Comparison of ENCODE assay signal across 11 cellular contexts in genomic region chr13:61685683-61686013, GRCh38.
DNase-seq lines count a peak whose midpoint lies in the region; ATAC-seq and TF ChIP-seq lines count a peak whose summit lies in the region.
"Had no signal": no experiment of that assay in that cellular context is flagged by ENCODE, and none has a peak within 500 bp of the region (broad histone marks: within the 10 kb centered on the region; RNA-seq: fewer than 3 reads in every experiment).

No MANE protein-coding gene starts in this region.

- H3K4me2 ChIP-seq in HCT116 (ENCODE audit: low read length) = no peak overlapping the region

- H3K4me3 ChIP-seq in HCT116 (replicated peaks in 1 of 2; ENCODE audit: low read depth in 1 of 2, low read length in 2 of 2) = no peak overlapping the region
- no peak overlapping the region for H3K4me3 ChIP-seq in epithelial cell of proximal tubule (ENCODE audit: low read depth, low read length)

- no peaks in the 10 kb centered on the region for H3K79me2 ChIP-seq in HCT116 (ENCODE audit: insufficient read depth, low read length)

- H4K20me1 ChIP-seq in HCT116 (ENCODE audit: insufficient read depth) = no peaks in the 10 kb centered on the region; the same call in 1 of the 2 replicates

- TF ChIP-seq POLR2A in HCT116 (IDR thresholded peaks at IDR 0.05; ENCODE audit: borderline replicate concordance, extremely low read depth, insufficient read depth, insufficient read length) = no peak

- H3K4me1 ChIP-seq in HCT116 (ENCODE audit: control insufficient read depth in 1 of 2, insufficient read depth in 2 of 2, low read length in 2 of 2) = no peaks in the 10 kb centered on the region

- no peaks in the 10 kb centered on the region for H3K27me3 ChIP-seq in HCT116 (ENCODE audit: insufficient read depth, low read length)
- H3K27me3 ChIP-seq: neutrophil had no signal

- H3K27ac Mint-ChIP-seq in osteocyte (ENCODE audit: unreplicated experiment) = no peak overlapping the region

- H3K36me3 ChIP-seq in HCT116 (ENCODE audit: control insufficient read depth in 1 of 2, insufficient read depth in 2 of 2, low read length in 2 of 2) = no peaks in the 10 kb centered on the region
- H3K36me3 ChIP-seq: neutrophil had no signal

- no TSS peak for BruUV-seq in HCT116 (replicated peaks; lab: Mats Ljungman, UMichigan)

- peak; percentile 4 to 21 (median 6); a peak in 2 of 6 replicates for TF ChIP-seq CTCF in HCT116 (IDR thresholded peaks at IDR 0.05 in 2 of 3, conservative IDR thresholded peaks at IDR 0.05 in 1 of 3; ENCODE audit: borderline replicate concordance in 1 of 3, insufficient read depth in 1 of 3, low read depth in 2 of 3, low read length in 2 of 3)
- TF ChIP-seq CTCF in epithelial cell of proximal tubule (conservative IDR thresholded peaks at IDR 0.05; ENCODE audit: low read depth, low read length) = peak; percentile 59
- TF ChIP-seq CTCF in osteocyte (IDR thresholded peaks at IDR 0.05) = peak; percentile 21

- no peaks in the 10 kb centered on the region for H3K9me2 ChIP-seq in HCT116 (ENCODE audit: insufficient read depth)

- TF ChIP-seq RAD21 in HCT116 (IDR thresholded peaks at IDR 0.05; ENCODE audit: low read depth) = peak; percentile 44; the same call in 1 of the 2 replicates

- RAD21 ChIA-PET in HCT116 (lab: Charles Lee; ENCODE audit: low non-redundant PET in 1 of 2, low total read pairs in 2 of 2, uncharacterized antibody in 2 of 2, unreplicated experiment in 2 of 2) = no interaction called here

- intact Hi-C loops in HCT116 (cut with micrococcal nuclease) = loop anchor here (10.0 kb wide), 1 partner anchor 401 kb away; no protein-coding TSS in a partner anchor

- no peak overlapping the region for H3K9ac ChIP-seq in HCT116 (ENCODE audit: low read length)

- peak; percentile 3 for DNase-seq in HCT116 (ENCODE audit: low read depth, low spot score)
- peak; percentile 51 for DNase-seq in NCI-H748 (lab: John Stamatoyannopoulos, UW; ENCODE audit: unreplicated experiment)
- DNase-seq in epithelial cell of proximal tubule (ENCODE audit: low read depth) = peak; percentile 6
- DNase-seq in osteocyte (ENCODE audit: extremely low spot score, unreplicated experiment) = no peak
- DNase-seq in GM03348 (ENCODE audit: low spot score) = no peak
- DNase-seq in amniotic stem cell (lab: John Stamatoyannopoulos, UW) = no peak
- DNase-seq: activated CD4-positive, alpha-beta T cell treated with anti-CD3 and anti-CD28 coated beads for 1 hour; activated naive CD4-positive, alpha-beta T cell; stimulated activated CD4-positive, alpha-beta T cell treated with anti-CD3 and anti-CD28 coated beads, Interleukin-4, amount 100 ng/mL, for 1 hour had no signal

- no peak overlapping the region for H3K27ac ChIP-seq in HCT116 (ENCODE audit: low read depth, low read length)
- H3K27ac ChIP-seq: neutrophil had no signal

- no peak overlapping the region for H2AFZ ChIP-seq in HCT116 (ENCODE audit: low read depth, low read length, poor library complexity, severe bottlenecking)

- no peaks in the 10 kb centered on the region for H3K4me1 Mint-ChIP-seq in osteocyte (ENCODE audit: unreplicated experiment)

- peaks cover 3% of the 10 kb centered on the region in 2 experiments; a peak in 2 of 4 replicates for H3K9me3 ChIP-seq in HCT116 (ENCODE audit: control insufficient read depth in 1 of 2, insufficient read depth in 1 of 2, low read depth in 1 of 2, low read length in 2 of 2)
- H3K9me3 ChIP-seq: neutrophil had no signal

- CTCF ChIA-PET in HCT116 (lab: Charles Lee) = interaction anchor here (0.8 kb wide), 1 partner anchor 1237 kb away, joined by 3 read pairs; no protein-coding TSS in a partner anchor

- H3K4me3 Mint-ChIP-seq in osteocyte (ENCODE audit: unreplicated experiment) = no peak overlapping the region

- POLR2A ChIA-PET in HCT116 (lab: Charles Lee) = no interaction called here

- H3K9me3 Mint-ChIP-seq in osteocyte (ENCODE audit: unreplicated experiment) = no peaks in the 10 kb centered on the region

- H3K36me3 Mint-ChIP-seq in osteocyte (ENCODE audit: unreplicated experiment) = no peaks in the 10 kb centered on the region

- no peaks in the 10 kb centered on the region for H3K27me3 Mint-ChIP-seq in osteocyte (ENCODE audit: unreplicated experiment)

- ATAC-seq in HCT116 = peak; percentile 59
- ATAC-seq in HG03097 (IDR thresholded peaks at IDR 0.05; ENCODE audit: low FRiP score, unreplicated experiment) = no peak

TF ChIP-seq in HCT116, 20 proteins besides CTCF, POLR2A, EP300 and RAD21:
- TF ChIP-seq, protein P1, sequence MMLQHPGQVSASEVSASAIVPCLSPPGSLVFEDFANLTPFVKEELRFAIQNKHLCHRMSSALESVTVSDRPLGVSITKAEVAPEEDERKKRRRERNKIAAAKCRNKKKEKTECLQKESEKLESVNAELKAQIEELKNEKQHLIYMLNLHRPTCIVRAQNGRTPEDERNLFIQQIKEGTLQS (IDR thresholded peaks at IDR 0.05) = no peak
- TF ChIP-seq SP1 (IDR thresholded peaks at IDR 0.05; ENCODE audit: low read depth) = no peak
- no peak for TF ChIP-seq SIN3A (IDR thresholded peaks at IDR 0.05; ENCODE audit: low read depth)
- no peak for TF ChIP-seq CBX3 (IDR thresholded peaks at IDR 0.05; ENCODE audit: low read depth)
- TF ChIP-seq, protein P2, sequence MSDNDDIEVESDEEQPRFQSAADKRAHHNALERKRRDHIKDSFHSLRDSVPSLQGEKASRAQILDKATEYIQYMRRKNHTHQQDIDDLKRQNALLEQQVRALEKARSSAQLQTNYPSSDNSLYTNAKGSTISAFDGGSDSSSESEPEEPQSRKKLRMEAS (IDR thresholded peaks at IDR 0.05) = no peak
- no peak for TF ChIP-seq ELF1 (IDR thresholded peaks at IDR 0.05; ENCODE audit: borderline replicate concordance, low read depth)
- TF ChIP-seq YY1 (IDR thresholded peaks at IDR 0.05; ENCODE audit: extremely low read depth, insufficient replicate concordance, low read depth, low read length) = no peak
- no peak for TF ChIP-seq CEBPB (IDR thresholded peaks at IDR 0.05; ENCODE audit: low read depth)
- no peak for TF ChIP-seq TCF7L2 (IDR thresholded peaks at IDR 0.05; ENCODE audit: borderline replicate concordance, extremely low read depth, insufficient read depth, insufficient read length)
- TF ChIP-seq REST (IDR thresholded peaks at IDR 0.05; ENCODE audit: low read depth) = no peak
- TF ChIP-seq, protein P3, sequence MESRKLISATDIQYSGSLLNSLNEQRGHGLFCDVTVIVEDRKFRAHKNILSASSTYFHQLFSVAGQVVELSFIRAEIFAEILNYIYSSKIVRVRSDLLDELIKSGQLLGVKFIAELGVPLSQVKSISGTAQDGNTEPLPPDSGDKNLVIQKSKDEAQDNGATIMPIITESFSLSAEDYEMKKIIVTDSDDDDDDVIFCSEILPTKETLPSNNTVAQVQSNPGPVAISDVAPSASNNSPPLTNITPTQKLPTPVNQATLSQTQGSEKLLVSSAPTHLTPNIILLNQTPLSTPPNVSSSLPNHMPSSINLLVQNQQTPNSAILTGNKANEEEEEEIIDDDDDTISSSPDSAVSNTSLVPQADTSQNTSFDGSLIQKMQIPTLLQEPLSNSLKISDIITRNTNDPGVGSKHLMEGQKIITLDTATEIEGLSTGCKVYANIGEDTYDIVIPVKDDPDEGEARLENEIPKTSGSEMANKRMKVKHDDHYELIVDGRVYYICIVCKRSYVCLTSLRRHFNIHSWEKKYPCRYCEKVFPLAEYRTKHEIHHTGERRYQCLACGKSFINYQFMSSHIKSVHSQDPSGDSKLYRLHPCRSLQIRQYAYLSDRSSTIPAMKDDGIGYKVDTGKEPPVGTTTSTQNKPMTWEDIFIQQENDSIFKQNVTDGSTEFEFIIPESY (IDR thresholded peaks at IDR 0.05; ENCODE audit: extremely low read depth, insufficient replicate concordance, low read length) = no peak
- TF ChIP-seq ZFX (IDR thresholded peaks at IDR 0.05) = no peak
- no peak for TF ChIP-seq EZH2phosphoT487 (IDR thresholded peaks at IDR 0.05; ENCODE audit: borderline replicate concordance)
- no peak for TF ChIP-seq FOSL1 (IDR thresholded peaks at IDR 0.05; ENCODE audit: low read depth)
- TF ChIP-seq EZH2 (IDR thresholded peaks at IDR 0.05) = no peak
- no peak for TF ChIP-seq JUND (IDR thresholded peaks at IDR 0.05)
- TF ChIP-seq EGR1 (IDR thresholded peaks at IDR 0.05; ENCODE audit: low read depth) = no peak
- TF ChIP-seq ZNF274 (IDR thresholded peaks at IDR 0.05; ENCODE audit: low read depth, low read length) = no peak
- TF ChIP-seq SRF (IDR thresholded peaks at IDR 0.05; ENCODE audit: low read depth) = no peak

Comparison
In these comparisons a context has a peak if more than half of its experiments do, and no peak if none do; other contexts are left out.
1. DNase-seq: peak in HCT116 (single experiment), NCI-H748 (single experiment) and epithelial cell of proximal tubule (single experiment); none in osteocyte (single experiment), GM03348 (single experiment) and amniotic stem cell (single experiment).
2. CTCF ChIP-seq: peak in every context shown above with its lines; median percentile 59 in epithelial cell of proximal tubule; 21 in osteocyte; 6 in HCT116.